ENCODE assay signal across 13 cellular contexts in genomic region chr5:149019562-149020140, GRCh38. TPM values are rescaled to one million over a fixed set of nuclear protein-coding genes. Genes with fewer than 3 reads are reported as not detected.
DNase-seq lines count a peak whose midpoint lies in the region; TF ChIP-seq lines count a peak whose summit lies in the region.
"Had no signal": no experiment of that assay in that cellular context is flagged by ENCODE, and none has a peak within 500 bp of the region (broad histone marks: within the 10 kb centered on the region; RNA-seq: fewer than 3 reads in every experiment).

No MANE protein-coding gene starts in this region.

- no peak for TF ChIP-seq CTCF in Calu3 (IDR thresholded peaks at IDR 0.05; ENCODE audit: unreplicated experiment)
- TF ChIP-seq CTCF in PC-9 (conservative IDR thresholded peaks at IDR 0.05): no peak
- no peak for TF ChIP-seq CTCF in osteocyte (IDR thresholded peaks at IDR 0.05)

- H3K9me3 Mint-ChIP-seq in Calu3 (ENCODE audit: low read depth, unreplicated experiment): no peaks in the 10 kb centered on the region
- no peaks in the 10 kb centered on the region for H3K9me3 Mint-ChIP-seq in osteocyte (ENCODE audit: unreplicated experiment)

- intact Hi-C loops in Calu3 (cut with micrococcal nuclease; ENCODE audit: unreplicated experiment): no loop called here
- intact Hi-C loops in PC-9 (cut with micrococcal nuclease; ENCODE audit: unreplicated experiment): no loop called here

- H3K4me3 Mint-ChIP-seq in Calu3 (ENCODE audit: low read depth, unreplicated experiment) (peak overlapping the region; percentile 16), osteocyte (ENCODE audit: unreplicated experiment) (no peak overlapping the region)
- H3K4me3 Mint-ChIP-seq: H9 had no signal

- H3K36me3 ChIP-seq in PC-9 (ENCODE audit: low read depth): peaks cover 5% of the 10 kb centered on the region; the same call in 1 of the 2 replicates
- H3K36me3 ChIP-seq: BLaER1 treated with 17β-estradiol and CSF1 and Interleukin-3, amounts not matched to agents 10 nM and 100 nM; SJSA1 had no signal

- peaks cover 7% of the 10 kb centered on the region; the same call in 1 of the 2 replicates for H3K9me3 ChIP-seq in PC-9 (ENCODE audit: insufficient read depth, low read depth)
- H3K9me3 ChIP-seq: SJSA1 had no signal

- no peak overlapping the region for H3K4me2 ChIP-seq in PC-9

- peaks cover 3% of the 10 kb centered on the region; the same call in 1 of the 2 replicates for H3F3A ChIP-seq in PC-9 (ENCODE audit: insufficient read depth, low read depth)

- no peaks in the 10 kb centered on the region for H3K27me3 ChIP-seq in PC-9 (ENCODE audit: insufficient read depth, low read depth)
- H3K27me3 ChIP-seq: BLaER1 treated with 17β-estradiol and CSF1 and Interleukin-3, amounts not matched to agents 10 nM and 100 nM; SJSA1 had no signal

- H3K27ac ChIP-seq in PC-9: 0 out of 2 replicates have a peak overlapping the region, but pooled peaks have one; percentile 18
- H3K27ac ChIP-seq: BLaER1 treated with 17β-estradiol and CSF1 and Interleukin-3, amounts not matched to agents 10 nM and 100 nM; SJSA1 had no signal

- BruUV-seq in Calu3 (replicated peaks; lab: Mats Ljungman, UMichigan) (no TSS peak), PC-9 (replicated peaks; lab: Mats Ljungman, UMichigan) (no TSS peak)

- no peak overlapping the region for H2AFZ ChIP-seq in PC-9

- H4K20me1 ChIP-seq in PC-9 (ENCODE audit: insufficient read depth): no peaks in the 10 kb centered on the region
- H4K20me1 ChIP-seq: BLaER1 treated with 17β-estradiol and CSF1 and Interleukin-3, amounts not matched to agents 10 nM and 100 nM had no signal

- peaks cover 8% of the 10 kb centered on the region for H3K4me1 ChIP-seq in PC-9 (replicated peaks; ENCODE audit: insufficient read depth)

- H3K9me2 ChIP-seq in PC-9 (ENCODE audit: insufficient read depth): 0 out of 2 replicates have a peak, but pooled peaks cover 4% of the 10 kb centered on the region

- peak overlapping the region; percentile 83 for H3K27ac Mint-ChIP-seq in Calu3 (ENCODE audit: unreplicated experiment)
- peak overlapping the region; percentile 93 for H3K27ac Mint-ChIP-seq in osteocyte (ENCODE audit: unreplicated experiment)
- H3K27ac Mint-ChIP-seq: H9 had no signal

- H3K4me3 ChIP-seq in PC-9: no peak overlapping the region
- H3K4me3 ChIP-seq: BLaER1 treated with 17β-estradiol and CSF1 and Interleukin-3, amounts not matched to agents 10 nM and 100 nM; SJSA1 had no signal

- DNase-seq in Calu3: no peak
- DNase-seq in PC-9: no peak
- peak; percentile 24 for DNase-seq in fibroblast of gingiva (ENCODE audit: low read depth)
- no peak for DNase-seq in osteocyte (ENCODE audit: extremely low spot score, unreplicated experiment)
- no peak for DNase-seq in cerebellar nuclear complex (lab: John Stamatoyannopoulos, UW)
- no peak for DNase-seq in NCI-H2107 (lab: John Stamatoyannopoulos, UW)
- DNase-seq in pons (ENCODE audit: low spot score): no peak
- DNase-seq: H9, NCI-H2029, NCI-H524 treated with DMSO at 0.1 percent for 48 hours had no signal

- H3K27me3 Mint-ChIP-seq in Calu3 (ENCODE audit: unreplicated experiment) (no peaks in the 10 kb centered on the region), osteocyte (ENCODE audit: unreplicated experiment) (no peaks in the 10 kb centered on the region)

- CTCF ChIA-PET in Calu3 (lab: Charles Lee) (interaction anchor here (0.7 to 1.5 kb wide), 6 partner anchors 9 to 281 kb away, joined by 3 to 6 read pairs (median 4); no protein-coding TSS in a partner anchor), PC-9 (lab: Charles Lee) (no interaction called here)

- H3K36me3 Mint-ChIP-seq in Calu3 (ENCODE audit: insufficient read depth, unreplicated experiment) (peaks cover 8% of the 10 kb centered on the region), osteocyte (ENCODE audit: unreplicated experiment) (no peaks in the 10 kb centered on the region)

- H3K4me1 Mint-ChIP-seq in Calu3 (ENCODE audit: low read depth, unreplicated experiment) (peaks cover 48% of the 10 kb centered on the region), osteocyte (ENCODE audit: unreplicated experiment) (peaks cover 60% of the 10 kb centered on the region)

- POLR2A ChIA-PET in PC-9 (lab: Charles Lee; ENCODE audit: unreplicated experiment): interaction anchor here (0.7 kb wide), 1 partner anchor 211 kb away, joined by 8 read pairs; no protein-coding TSS in a partner anchor

- H3K79me2 ChIP-seq in PC-9 (ENCODE audit: low read depth): no peaks in the 10 kb centered on the region

RNA-seq across cellular contexts. Expression of gene SH3TC2, which starts 43.2 kb away (rescaled TPM):
- total RNA-seq in Calu3 (2022) (54.6 and 60.3 TPM in 2 replicates), PC-9 (2021) (32.1 and 38.8 TPM in 2 replicates), osteocyte (0.83 and 1.1 TPM in 2 replicates)
- total RNA-seq: H9, OCI-LY7 had no signal

Comparison
In these comparisons a context has a peak if more than half of its experiments do, and no peak if none do; other contexts are left out.
1. RNA of gene SH3TC2, which starts 43.2 kb away (total RNA-seq): 54.6 to 60.3 TPM in Calu3 and 32.1 to 38.8 TPM in PC-9; 0.83 to 1.1 TPM in osteocyte; every median in the first group is over 10 times any median in the second.